In the genomic region with DNA sequence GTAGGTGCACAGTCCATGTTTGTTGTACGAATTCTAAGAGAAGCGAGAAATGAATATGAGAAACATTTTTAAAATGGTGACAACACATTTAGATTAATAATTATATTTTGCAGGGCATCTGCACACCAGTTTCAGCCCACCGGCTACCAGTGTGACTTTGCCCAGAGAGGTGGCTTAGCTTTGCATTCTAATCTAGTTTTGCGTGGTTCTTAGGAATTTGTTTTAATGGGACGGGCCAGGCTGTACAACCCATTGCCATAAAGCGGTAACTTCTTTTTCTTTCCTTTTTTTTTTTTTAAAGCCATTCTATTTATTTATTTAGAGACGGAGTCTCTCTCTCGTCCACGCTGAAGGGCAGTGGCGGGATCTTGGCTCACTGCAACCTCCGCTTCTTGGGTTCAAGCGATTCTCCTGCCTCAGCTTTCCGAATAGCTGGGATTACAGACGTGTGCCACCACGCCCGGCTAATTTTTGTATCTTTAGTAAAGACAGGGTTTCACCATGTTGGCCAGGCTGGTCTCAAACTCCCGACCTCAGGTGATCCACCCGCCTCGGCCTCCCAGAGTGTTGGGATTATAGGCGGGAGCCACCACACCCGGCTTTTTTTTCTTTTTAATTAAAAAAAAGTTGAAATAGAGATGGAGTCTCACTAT, we compare ENCODE assay signal across 8 cellular contexts. TPM values are rescaled to one million over a fixed set of nuclear protein-coding genes. Genes with fewer than 3 reads are reported as not detected.
A peak's percentile ranks its signal among the peaks of the same experiment; 100 is the strongest.
DNase-seq lines count a peak whose midpoint lies in the region; ATAC-seq and TF ChIP-seq lines count a peak whose summit lies in the region.

No MANE protein-coding gene starts in this region.

- peak overlapping the region; percentile 87 for H3K4me3 ChIP-seq in GM23338
- H3K4me3 ChIP-seq in right atrium auricular region: peak overlapping the region; percentile 88 to 89
- peak overlapping the region; percentile 95 for H3K4me3 ChIP-seq in skeletal muscle satellite cell (ENCODE audit: low read length)

- peak overlapping the region; percentile 89 for H3K4me2 ChIP-seq in GM23338
- H3K4me2 ChIP-seq in skeletal muscle satellite cell (ENCODE audit: low read length): peak overlapping the region; percentile 94

- peaks cover 10% of the 10 kb centered on the region for H3K4me1 Mint-ChIP-seq in GM23338
- H3K4me1 Mint-ChIP-seq in activated CD4-positive, alpha-beta memory T cell treated with anti-CD3 and anti-CD28 coated beads for 36 hours (ENCODE audit: low read depth): peaks cover 39% of the 10 kb centered on the region

- POLR2A ChIA-PET in activated CD4-positive, alpha-beta memory T cell treated with anti-CD3 and anti-CD28 coated beads for 36 hours (lab: Charles Lee): interaction anchor here (1.2 to 1.7 kb wide), 4 partner anchors 15 to 195 kb away, joined by 3 to 5 read pairs (median 4); partner anchors contain the start of genes MROH8 and RPN2

- peaks cover 3% of the 10 kb centered on the region; the same call in 1 of the 2 replicates for H3K9me2 ChIP-seq in GM23338 (ENCODE audit: insufficient read depth)

- intact Hi-C loops in activated CD4-positive, alpha-beta memory T cell treated with anti-CD3 and anti-CD28 coated beads for 36 hours (cut with micrococcal nuclease): no loop called here

- H3K36me3 Mint-ChIP-seq in GM23338 (ENCODE audit: low read depth): peaks cover 34% of the 10 kb centered on the region
- peaks cover 14% of the 10 kb centered on the region for H3K36me3 Mint-ChIP-seq in activated CD4-positive, alpha-beta memory T cell treated with anti-CD3 and anti-CD28 coated beads for 36 hours

- CTCF ChIA-PET in activated CD4-positive, alpha-beta memory T cell treated with anti-CD3 and anti-CD28 coated beads for 36 hours (lab: Charles Lee): interaction anchor here (1.7 kb wide), 1 partner anchor 244 kb away, joined by 6 read pairs; no protein-coding TSS in a partner anchor

- H3K27ac ChIP-seq in GM23338 (ENCODE audit: low read depth) (peak overlapping the region; percentile 90), right atrium auricular region (peak overlapping the region; percentile 89 to 90)

- H3K9me3 ChIP-seq in right atrium auricular region: no peaks in the 10 kb centered on the region
- no peaks in the 10 kb centered on the region for H3K9me3 ChIP-seq in skeletal muscle satellite cell (replicated peaks; ENCODE audit: low read length)

- peak overlapping the region; percentile 99 for H3K9ac ChIP-seq in skeletal muscle satellite cell (ENCODE audit: low read depth, low read length)

- H3K4me3 Mint-ChIP-seq in GM23338: peak overlapping the region; percentile 84
- H3K4me3 Mint-ChIP-seq in activated CD4-positive, alpha-beta memory T cell treated with anti-CD3 and anti-CD28 coated beads for 36 hours: peak overlapping the region; percentile 81

- TF ChIP-seq CTCF in GM23338 (conservative IDR thresholded peaks at IDR 0.05; ENCODE audit: low read depth in 2 of 2) (no peak), right atrium auricular region (IDR thresholded peaks at IDR 0.05) (no peak), omental fat pad (IDR thresholded peaks at IDR 0.05) (no peak)

- peaks cover 13% of the 10 kb centered on the region for H3K9me3 Mint-ChIP-seq in GM23338
- H3K9me3 Mint-ChIP-seq in activated CD4-positive, alpha-beta memory T cell treated with anti-CD3 and anti-CD28 coated beads for 36 hours: no peaks in the 10 kb centered on the region

- peak overlapping the region; percentile 39; the same call in 1 of the 2 replicates for H2AFZ ChIP-seq in GM23338

- H3K79me2 ChIP-seq in GM23338 (replicated peaks; ENCODE audit: insufficient read depth): peaks cover 44% of the 10 kb centered on the region

- DNase-seq in GM23338 (ENCODE audit: low spot score) (no peak), right atrium auricular region (ENCODE audit: low spot score) (no peak), NCI-H69 (lab: John Stamatoyannopoulos, UW) (no peak), SK-N-DZ (ENCODE audit: low spot score) (no peak), NAMALWA (ENCODE audit: low spot score) (no peak), omental fat pad (ENCODE audit: low spot score) (no peak)
- DNase-seq in activated CD4-positive, alpha-beta memory T cell treated with anti-CD3 and anti-CD28 coated beads for 36 hours: no peak

- H4K20me1 ChIP-seq in GM23338 (replicated peaks; ENCODE audit: insufficient read depth): peaks cover 4% of the 10 kb centered on the region; the same call in 1 of the 2 replicates

- H3K36me3 ChIP-seq in GM23338 (ENCODE audit: insufficient read depth) (peaks cover 7% of the 10 kb centered on the region; the same call in 1 of the 2 replicates), right atrium auricular region (no peaks in the 10 kb centered on the region), skeletal muscle satellite cell (ENCODE audit: insufficient read depth, low read length) (peaks cover 4% of the 10 kb centered on the region)

- 0 out of 2 replicates have a peak, but pooled peaks cover 8% of the 10 kb centered on the region for H3F3A ChIP-seq in GM23338 (replicated peaks; ENCODE audit: low read depth)

- H3K27me3 ChIP-seq in GM23338 (ENCODE audit: insufficient read depth): no peaks in the 10 kb centered on the region
- H3K27me3 ChIP-seq in right atrium auricular region: no peaks in the 10 kb centered on the region
- no peaks in the 10 kb centered on the region for H3K27me3 ChIP-seq in skeletal muscle satellite cell (ENCODE audit: control insufficient read depth, insufficient read depth, low read length)

- peak overlapping the region; percentile 98; the same call in 1 of the 2 replicates for H3K27ac Mint-ChIP-seq in GM23338
- peak overlapping the region; percentile 83 for H3K27ac Mint-ChIP-seq in activated CD4-positive, alpha-beta memory T cell treated with anti-CD3 and anti-CD28 coated beads for 36 hours

- ATAC-seq in GM23338: no peak
- ATAC-seq in omental fat pad (ENCODE audit: low FRiP score): no peak

- H3K4me1 ChIP-seq in GM23338 (ENCODE audit: insufficient read depth) (peaks cover 13% of the 10 kb centered on the region; the same call in 1 of the 2 replicates), right atrium auricular region (peaks cover 0 to 21% of the 10 kb centered on the region in 2 donors), skeletal muscle satellite cell (ENCODE audit: control insufficient read depth, insufficient read depth, low read length) (peaks cover 22% of the 10 kb centered on the region)

- H3K27me3 Mint-ChIP-seq in GM23338 (ENCODE audit: insufficient read depth, low read depth, poor library complexity): peaks cover 3% of the 10 kb centered on the region
- H3K27me3 Mint-ChIP-seq in activated CD4-positive, alpha-beta memory T cell treated with anti-CD3 and anti-CD28 coated beads for 36 hours: no peaks in the 10 kb centered on the region

TF ChIP-seq in GM23338, 12 proteins besides CTCF, POLR2A, EP300 and RAD21 (continues in another document):
- no peak for TF ChIP-seq ZNF331 (CRISPR knock-in tag; IDR thresholded peaks at IDR 0.05; ENCODE audit: low read depth)

RNA-seq across cellular contexts. Expression of gene MANBAL, which starts 0.8 kb away (rescaled TPM):
- total RNA-seq in GM23338 (2014; rRNA removed; shearing (Covaris generic)): 28.4 and 31.7 TPM in 2 replicates
- 44.2 and 48.1 TPM in 2 replicates for polyA plus RNA-seq in GM23338 (2016; fragmentation: Nextera tagmentation; extraction: Ambion mirVana)
- 10 to 100 TPM; 11.9 to 12.5 TPM for total RNA-seq in activated CD4-positive, alpha-beta memory T cell treated with anti-CD3 and anti-CD28 coated beads for 36 hours
- total RNA-seq in right atrium auricular region: 10 to 100 TPM; 13.1 to 17.8 TPM
- total RNA-seq in skeletal muscle satellite cell (2012; rRNA removed): 13.9 and 18.3 TPM in 2 replicates
- 25.2 and 27.4 TPM in 2 replicates for polyA plus RNA-seq in SK-N-DZ (2014; cell fraction: cytosol; rRNA removed)
- polyA plus RNA-seq in SK-N-DZ (2014; cell fraction: nucleus; rRNA removed): 11.9 and 19.2 TPM in 2 replicates
- 10 to 100 TPM; 25.8 to 37.8 (median 31.9) TPM for total RNA-seq in omental fat pad

RNA-seq across cellular contexts. Expression of gene GHRH, which starts 28.7 kb away (rescaled TPM):
- total RNA-seq in GM23338 (2014; rRNA removed; shearing (Covaris generic)): not detected in 2 replicates
- polyA plus RNA-seq in GM23338 (2016; fragmentation: Nextera tagmentation; extraction: Ambion mirVana): 0.40 TPM in 1 of 2 replicates, not detected in the other
- total RNA-seq in activated CD4-positive, alpha-beta memory T cell treated with anti-CD3 and anti-CD28 coated beads for 36 hours: not detected
- total RNA-seq in right atrium auricular region: 1 to 10 TPM; 1.5 to 3.6 TPM
- not detected in 2 replicates for total RNA-seq in skeletal muscle satellite cell (2012; rRNA removed)
- 0.61 and 0.78 TPM in 2 replicates for polyA plus RNA-seq in SK-N-DZ (2014; cell fraction: cytosol; rRNA removed)
- 1.4 TPM in 1 of 2 replicates, not detected in the other for polyA plus RNA-seq in SK-N-DZ (2014; cell fraction: nucleus; rRNA removed)
- not detected for total RNA-seq in omental fat pad

RNA-seq across cellular contexts. Expression of gene SRC, which starts 55.7 kb away (rescaled TPM):
- 25.9 and 34.6 TPM in 2 replicates for total RNA-seq in GM23338 (2014; rRNA removed; shearing (Covaris generic))
- polyA plus RNA-seq in GM23338 (2016; fragmentation: Nextera tagmentation; extraction: Ambion mirVana): 7.1 and 8.0 TPM in 2 replicates
- total RNA-seq in activated CD4-positive, alpha-beta memory T cell treated with anti-CD3 and anti-CD28 coated beads for 36 hours: 1 to 10 TPM; 5.3 to 6.1 TPM
- total RNA-seq in right atrium auricular region: 10 to 100 TPM in 1 of 2 donors, 1 to 10 TPM in 1; 6.9 to 14.3 TPM
- total RNA-seq in skeletal muscle satellite cell (2012; rRNA removed): 12.7 and 14.2 TPM in 2 replicates
- polyA plus RNA-seq in SK-N-DZ (2014; cell fraction: cytosol; rRNA removed): 43.8 and 54.5 TPM in 2 replicates
- 68.7 and 96.4 TPM in 2 replicates for polyA plus RNA-seq in SK-N-DZ (2014; cell fraction: nucleus; rRNA removed)
- total RNA-seq in omental fat pad: 10 to 100 TPM; 15.1 to 29.3 (median 19.7) TPM
